ENCODE assay signal across 8 cellular contexts in genomic region chr5:10153394-10153793, GRCh38.
"Had no signal": no experiment of that assay in that cellular context is flagged by ENCODE, and none has a peak within 500 bp of the region (broad histone marks: within the 10 kb centered on the region; RNA-seq: fewer than 3 reads in every experiment).

No MANE protein-coding gene starts in this region.

- ATAC-seq: GM12878 had no signal

- H3K4me3 ChIP-seq: GM12878 had no signal

- DNase-seq: GDM1, GF-D8 had no signal

- FAIRE-seq: G401.6, GM12878, GM12891, GM12892, GM18507, GM19239 had no signal
